In genomic region chrX:74534569-74535038, GRCh38 we compare ENCODE assay signal across 8 cellular contexts.
DNase-seq lines count a peak whose midpoint lies in the region; ATAC-seq and TF ChIP-seq lines count a peak whose summit lies in the region.

No MANE protein-coding gene starts in this region.

- POLR2A ChIA-PET in activated CD4-positive, alpha-beta memory T cell treated with anti-CD3 and anti-CD28 coated beads for 36 hours (lab: Charles Lee) = interaction anchor here (1.0 to 1.4 kb wide), 3 partner anchors 80 to 243 kb away, joined by 3 to 4 read pairs (median 4); partner anchors contain the start of gene RLIM

- TF ChIP-seq CTCF in omental fat pad (IDR thresholded peaks at IDR 0.05) = no peak

- H3K9me3 Mint-ChIP-seq in activated CD4-positive, alpha-beta memory T cell treated with anti-CD3 and anti-CD28 coated beads for 36 hours = no peaks in the 10 kb centered on the region

- H3K27me3 Mint-ChIP-seq in activated CD4-positive, alpha-beta memory T cell treated with anti-CD3 and anti-CD28 coated beads for 36 hours = no peaks in the 10 kb centered on the region

- DNase-seq in activated CD4-positive, alpha-beta memory T cell treated with anti-CD3 and anti-CD28 coated beads for 36 hours = peak; percentile 54
- DNase-seq in omental fat pad (ENCODE audit: low spot score) = no peak
- no peak for DNase-seq in HuH-7 (ENCODE audit: low spot score)
- DNase-seq in NCI-H2227 (lab: John Stamatoyannopoulos, UW; ENCODE audit: unreplicated experiment) = no peak
- DNase-seq in NCI-H1694 treated with DMSO at 0.1 percent for 48 hours (lab: John Stamatoyannopoulos, UW) = no peak

- H3K4me3 Mint-ChIP-seq in activated CD4-positive, alpha-beta memory T cell treated with anti-CD3 and anti-CD28 coated beads for 36 hours = peak overlapping the region; percentile 26

- CTCF ChIA-PET in activated CD4-positive, alpha-beta memory T cell treated with anti-CD3 and anti-CD28 coated beads for 36 hours (lab: Charles Lee) = interaction anchor here (1.1 kb wide), 1 partner anchor 191 kb away, joined by 4 read pairs; no protein-coding TSS in a partner anchor

- intact Hi-C loops in activated CD4-positive, alpha-beta memory T cell treated with anti-CD3 and anti-CD28 coated beads for 36 hours (cut with micrococcal nuclease) = loop anchor here (1.0 to 2.0 kb wide), 5 partner anchors 44 to 262 kb away; partner anchors contain the start of gene RLIM

- no peaks in the 10 kb centered on the region for H3K36me3 Mint-ChIP-seq in activated CD4-positive, alpha-beta memory T cell treated with anti-CD3 and anti-CD28 coated beads for 36 hours

- ATAC-seq in GM18499 (IDR thresholded peaks at IDR 0.05; ENCODE audit: insufficient read depth, unreplicated experiment) = peak; percentile 38
- peak; percentile 49 for ATAC-seq in HG02588 (IDR thresholded peaks at IDR 0.05; ENCODE audit: unreplicated experiment)
- ATAC-seq in omental fat pad (ENCODE audit: low FRiP score) = peak; percentile 2
- no peak for ATAC-seq in GM19328 (IDR thresholded peaks at IDR 0.05; ENCODE audit: unreplicated experiment)

- peaks cover 25% of the 10 kb centered on the region for H3K4me1 Mint-ChIP-seq in activated CD4-positive, alpha-beta memory T cell treated with anti-CD3 and anti-CD28 coated beads for 36 hours (ENCODE audit: low read depth)

- peak overlapping the region; percentile 84 for H3K27ac Mint-ChIP-seq in activated CD4-positive, alpha-beta memory T cell treated with anti-CD3 and anti-CD28 coated beads for 36 hours
